In the genomic region with DNA sequence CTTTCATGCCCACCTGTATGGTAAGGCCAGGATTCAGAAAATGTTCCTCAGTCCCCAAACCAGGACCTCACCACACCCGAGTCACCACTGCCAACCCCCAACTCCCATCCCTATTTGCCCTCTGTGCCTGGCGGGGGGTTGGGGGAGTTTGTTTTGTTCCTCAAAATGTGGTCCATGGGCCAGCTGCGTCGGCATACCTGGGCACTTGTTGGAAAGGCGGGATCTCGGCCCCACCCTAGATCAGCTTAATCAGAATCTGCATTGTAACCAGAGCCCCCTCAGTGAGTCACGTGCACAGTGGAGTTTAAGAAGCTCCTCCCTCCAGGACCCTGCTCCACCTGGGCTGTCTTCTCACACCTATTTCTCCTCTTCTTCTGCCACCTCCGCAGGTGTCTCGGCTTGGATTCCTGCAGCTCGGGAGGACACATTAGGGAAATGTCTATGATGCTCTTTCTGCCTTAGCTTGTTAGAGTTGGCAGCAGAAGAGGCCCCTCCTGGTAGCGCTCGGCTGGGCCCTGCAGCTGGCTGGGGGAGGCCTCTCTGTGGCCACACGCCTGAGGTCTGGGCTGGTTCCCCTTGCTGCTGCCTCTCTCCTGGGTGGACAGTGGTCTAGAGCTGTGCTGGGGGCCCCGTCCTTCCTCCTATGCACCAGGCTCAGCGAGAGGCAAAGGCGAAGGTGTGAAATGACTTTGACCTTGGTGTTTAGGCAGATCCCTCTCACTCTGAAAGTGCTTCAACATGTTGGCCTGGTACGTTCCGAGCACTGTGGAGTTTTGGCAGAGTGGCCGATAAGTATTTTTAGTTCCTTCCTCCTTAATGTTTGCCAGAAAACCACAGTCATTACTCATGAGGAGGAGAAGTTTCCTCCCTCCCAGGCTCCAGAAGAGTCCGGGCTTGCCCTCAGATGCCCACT, we compare ENCODE assay signal across 8 cellular contexts. TPM values are rescaled to one million over a fixed set of nuclear protein-coding genes. Genes with fewer than 3 reads are reported as not detected.
DNase-seq lines count a peak whose midpoint lies in the region; ATAC-seq and TF ChIP-seq lines count a peak whose summit lies in the region.

No MANE protein-coding gene starts in this region.

- no peak overlapping the region for H3K4me3 ChIP-seq in Peyer's patch
- no peak overlapping the region for H3K4me3 ChIP-seq in choroid plexus epithelial cell (ENCODE audit: low read depth, low read length)
- H3K4me3 ChIP-seq in lower lobe of right lung, result no peak overlapping the region
- H3K4me3 ChIP-seq in upper lobe of left lung, result no peak overlapping the region

- ATAC-seq in lower lobe of right lung, result peak; percentile 87 to 93
- peak; percentile 79 to 92 for ATAC-seq in upper lobe of left lung (ENCODE audit: low FRiP score in 2 of 2)
- ATAC-seq in HG03521 (IDR thresholded peaks at IDR 0.05; ENCODE audit: unreplicated experiment), result no peak
- ATAC-seq in GM21526 (IDR thresholded peaks at IDR 0.05; ENCODE audit: low FRiP score, unreplicated experiment), result no peak

- no peak for TF ChIP-seq EP300 in upper lobe of left lung (IDR thresholded peaks at IDR 0.05)

- WGBS in upper lobe of left lung, 2 donors, result 15 to 29% methylated on average over 14 to 20 of the region's 20 CpGs

- H3K9me3 ChIP-seq in Peyer's patch, result no peaks in the 10 kb centered on the region
- H3K9me3 ChIP-seq in lower lobe of right lung, result no peaks in the 10 kb centered on the region
- no peaks in the 10 kb centered on the region for H3K9me3 ChIP-seq in upper lobe of left lung

- peak overlapping the region in 3 of 4 donors; percentile 48 to 73 (median 56) for H3K27ac ChIP-seq in Peyer's patch
- H3K27ac ChIP-seq in lower lobe of right lung, result peak overlapping the region; percentile 78
- peak overlapping the region; percentile 69 to 84 (median 73) for H3K27ac ChIP-seq in upper lobe of left lung

- H3K27me3 ChIP-seq in Peyer's patch, result no peaks in the 10 kb centered on the region
- H3K27me3 ChIP-seq in lower lobe of right lung (ENCODE audit: low read depth), result no peaks in the 10 kb centered on the region
- H3K27me3 ChIP-seq in upper lobe of left lung, result no peaks in the 10 kb centered on the region

- H3K4me1 ChIP-seq in Peyer's patch (peaks cover 0 to 6% (median 0%) of the 10 kb centered on the region in 4 donors), lower lobe of right lung (peaks cover 21% of the 10 kb centered on the region), upper lobe of left lung (peaks cover 12 to 17% (median 15%) of the 10 kb centered on the region in 4 donors)

- no peak for TF ChIP-seq POLR2A in Peyer's patch (IDR thresholded peaks at IDR 0.05)
- TF ChIP-seq POLR2A in upper lobe of left lung (IDR thresholded peaks at IDR 0.05), result no peak

- intact Hi-C loops in lower lobe of right lung (cut with DNase I), result no loop called here

- TF ChIP-seq CTCF in Peyer's patch (IDR thresholded peaks at IDR 0.05) (no peak), choroid plexus epithelial cell (conservative IDR thresholded peaks at IDR 0.05; ENCODE audit: low read depth, low read length) (no peak), lower lobe of right lung (IDR thresholded peaks at IDR 0.05) (no peak), upper lobe of left lung (IDR thresholded peaks at IDR 0.05) (no peak)

- peak; percentile 40 for DNase-seq in stimulated activated CD4-positive, alpha-beta T cell treated with anti-CD3 and anti-CD28 coated beads, Interleukin-15, amount 100 ng/mL, for 24 hours
- no peak for DNase-seq in stimulated activated CD4-positive, alpha-beta T cell treated with anti-CD3 and anti-CD28 coated beads, Interleukin-4, amount 100 ng/mL, for 4 hours
- DNase-seq in Peyer's patch, result no peak
- peak; percentile 68 for DNase-seq in choroid plexus epithelial cell (ENCODE audit: low read depth)
- peak; percentile 56 for DNase-seq in lower lobe of right lung
- peak; percentile 60 to 80 for DNase-seq in upper lobe of left lung

- no peaks in the 10 kb centered on the region for H3K36me3 ChIP-seq in Peyer's patch
- no peaks in the 10 kb centered on the region for H3K36me3 ChIP-seq in lower lobe of right lung
- H3K36me3 ChIP-seq in upper lobe of left lung, result no peaks in the 10 kb centered on the region

RNA-seq across cellular contexts. Expression of a gene that starts 41.8 kb away (rescaled TPM):
- total RNA-seq in Peyer's patch (10 to 100 TPM; 57.4 to 88.3 (median 62.1) TPM), lower lobe of right lung (47.9 TPM), upper lobe of left lung (10 to 100 TPM; 38.8 to 74.0 (median 46.1) TPM)

RNA-seq across cellular contexts. Expression of a gene that starts 41.8 kb away (rescaled TPM):
- total RNA-seq in Peyer's patch, result 100 to 1,000 TPM in 1 of 4 donors, 10 to 100 TPM in 3; 62.9 to 119 (median 63.4) TPM
- total RNA-seq in lower lobe of right lung, result 36.4 TPM
- total RNA-seq in upper lobe of left lung, result 10 to 100 TPM; 35.9 to 44.0 (median 38.2) TPM

Comparison
In these comparisons a context has a peak if more than half of its experiments do, and no peak if none do; other contexts are left out.
1. DNase-seq: peak in stimulated activated CD4-positive, alpha-beta T cell treated with anti-CD3 and anti-CD28 coated beads, Interleukin-15, amount 100 ng/mL, for 24 hours (single experiment), choroid plexus epithelial cell (single experiment), lower lobe of right lung (single experiment) and upper lobe of left lung (2 of 2); none in stimulated activated CD4-positive, alpha-beta T cell treated with anti-CD3 and anti-CD28 coated beads, Interleukin-4, amount 100 ng/mL, for 4 hours (0 of 2) and Peyer's patch (0 of 3).
2. ATAC-seq: peak in lower lobe of right lung (2 of 2) and upper lobe of left lung (2 of 2); none in HG03521 (single experiment) and GM21526 (single experiment).
3. Peak in every context shown above with its lines, with median percentiles within 50 percentile points of each other: H3K27ac ChIP-seq.